ENCODE assay signal across 28 cellular contexts in the genomic region with DNA sequence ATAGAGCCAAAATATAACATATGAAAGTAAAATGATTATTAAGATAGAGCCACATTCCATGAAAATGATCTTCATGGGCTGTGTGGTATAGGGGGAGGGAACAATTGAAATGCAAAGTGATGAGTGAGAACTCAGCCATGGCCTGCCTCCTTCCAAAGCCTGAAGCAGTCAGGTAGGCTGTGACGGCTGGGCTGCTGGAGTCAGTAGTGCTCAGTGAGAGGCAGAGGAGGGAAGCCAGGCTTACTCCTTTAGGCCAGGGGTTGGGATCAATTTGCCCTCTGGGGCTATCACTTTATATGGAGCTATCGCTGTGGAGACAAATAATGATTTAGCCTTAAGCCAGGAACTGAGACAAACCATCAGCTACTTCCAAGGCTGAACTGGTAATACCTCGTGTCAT.
"Had no signal": no experiment of that assay in that cellular context is flagged by ENCODE, and none has a peak within 500 bp of the region (broad histone marks: within the 10 kb centered on the region; RNA-seq: fewer than 3 reads in every experiment).

No MANE protein-coding gene starts in this region.

- DNase-seq: activated CD4-positive, alpha-beta memory T cell treated with anti-CD3 and anti-CD28 coated beads for 36 hours; activated CD4-positive, alpha-beta T cell treated with anti-CD3 and anti-CD28 coated beads for 48 hours; activated CD8-positive, alpha-beta memory T cell treated with anti-CD3 and anti-CD28 coated beads, Interleukin-2, amount 50 U/mL, for 4 hours; activated gamma-delta T cell; activated naive CD4-positive, alpha-beta T cell treated with anti-CD3 and anti-CD28 coated beads, Interleukin-2, amount 10 ng/mL, durations not matched to agents 7 days and 5 days; activated naive CD8-positive, alpha-beta T cell treated with anti-CD3 and anti-CD28 coated beads, Interleukin-2, amount 10 ng/mL, durations not matched to agents 7 days and 5 days; activated T-cell treated with anti-CD3 and anti-CD28 coated beads, Interleukin-2, amount 50 U/mL, for 24 hours; cerebellar nuclear complex; colonic mucosa; effector CD8-positive, alpha-beta T cell; gastrocnemius medialis; head of caudate nucleus; hippocampal formation; left colon; natural killer cell; right cardiac atrium; stimulated activated CD4-positive, alpha-beta T cell treated with anti-CD3 and anti-CD28 coated beads, Interleukin-15, amount 100 ng/mL, for 24 hours; stimulated activated CD4-positive, alpha-beta T cell treated with anti-CD3 and anti-CD28 coated beads, Interleukin-2, amount 100 ng/mL, for 24 hours; stimulated activated naive B cell treated with anti-CD40 and anti-IgM and Interleukin-4, amounts not matched to agents 10 μg/mL and 1 μg/mL and 100 μg/mL, for 72 hours; stomach; T-helper 9 cell; tibial artery had no signal

- H3K4me1 Mint-ChIP-seq: activated naive CD4-positive, alpha-beta T cell treated with anti-CD3 and anti-CD28 coated beads, Interleukin-2, amount 10 ng/mL, durations not matched to agents 7 days and 5 days; activated naive CD8-positive, alpha-beta T cell treated with anti-CD3 and anti-CD28 coated beads, Interleukin-2, amount 10 ng/mL, durations not matched to agents 7 days and 5 days; memory B cell; natural killer cell; stimulated activated naive B cell treated with anti-CD40 and anti-IgM and Interleukin-4, amounts not matched to agents 10 μg/mL and 1 μg/mL and 100 μg/mL, for 72 hours had no signal

- ATAC-seq: activated CD4-positive, CD25-positive, alpha-beta regulatory T cell treated with anti-CD3 and anti-CD28 coated beads, Interleukin-2, amount 50 U/mL, for 24 hours; gastrocnemius medialis; left colon; natural killer cell; right cardiac atrium; stimulated activated naive B cell treated with anti-CD40 and anti-IgM and Interleukin-4, amounts not matched to agents 10 μg/mL and 1 μg/mL and 100 μg/mL, for 72 hours had no signal

- H3K9me3 ChIP-seq: ascending aorta, colonic mucosa, gastrocnemius medialis, stomach, tibial artery had no signal

- H3K4me3 ChIP-seq: ascending aorta, cardiac muscle cell, colonic mucosa, gastrocnemius medialis, stomach, tibial artery had no signal

- H3K27ac ChIP-seq: ascending aorta, cardiac muscle cell, colonic mucosa, gastrocnemius medialis, stomach, tibial artery, VCaP had no signal

- H3K27me3 Mint-ChIP-seq: activated naive CD4-positive, alpha-beta T cell treated with anti-CD3 and anti-CD28 coated beads, Interleukin-2, amount 10 ng/mL, durations not matched to agents 7 days and 5 days; brain had no signal

- H3K27me3 ChIP-seq: ascending aorta, cardiac muscle cell, colonic mucosa, gastrocnemius medialis, stomach, tibial artery had no signal

- H3K4me1 ChIP-seq: ascending aorta, colonic mucosa, gastrocnemius medialis, stomach, tibial artery had no signal

- H3K36me3 Mint-ChIP-seq: activated CD4-positive, alpha-beta memory T cell treated with anti-CD3 and anti-CD28 coated beads for 36 hours; activated naive CD4-positive, alpha-beta T cell treated with anti-CD3 and anti-CD28 coated beads, Interleukin-2, amount 10 ng/mL, durations not matched to agents 7 days and 5 days; activated naive CD8-positive, alpha-beta T cell treated with anti-CD3 and anti-CD28 coated beads, Interleukin-2, amount 10 ng/mL, durations not matched to agents 7 days and 5 days; brain; memory B cell; natural killer cell; stimulated activated naive B cell treated with anti-CD40 and anti-IgM and Interleukin-4, amounts not matched to agents 10 μg/mL and 1 μg/mL and 100 μg/mL, for 72 hours had no signal

- H3K4me3 Mint-ChIP-seq: activated CD4-positive, alpha-beta memory T cell treated with anti-CD3 and anti-CD28 coated beads for 36 hours; activated naive CD4-positive, alpha-beta T cell treated with anti-CD3 and anti-CD28 coated beads, Interleukin-2, amount 10 ng/mL, durations not matched to agents 7 days and 5 days; activated naive CD8-positive, alpha-beta T cell treated with anti-CD3 and anti-CD28 coated beads, Interleukin-2, amount 10 ng/mL, durations not matched to agents 7 days and 5 days; activated T-cell treated with anti-CD3 and anti-CD28 coated beads, Interleukin-2, amount 50 U/mL, for 24 hours; brain; memory B cell; natural killer cell; stimulated activated naive B cell treated with anti-CD40 and anti-IgM and Interleukin-4, amounts not matched to agents 10 μg/mL and 1 μg/mL and 100 μg/mL, for 72 hours had no signal

- H3K9me3 Mint-ChIP-seq: activated CD4-positive, alpha-beta memory T cell treated with anti-CD3 and anti-CD28 coated beads for 36 hours; activated naive CD4-positive, alpha-beta T cell treated with anti-CD3 and anti-CD28 coated beads, Interleukin-2, amount 10 ng/mL, durations not matched to agents 7 days and 5 days; activated T-cell treated with anti-CD3 and anti-CD28 coated beads, Interleukin-2, amount 50 U/mL, for 24 hours; brain; memory B cell; stimulated activated naive B cell treated with anti-CD40 and anti-IgM and Interleukin-4, amounts not matched to agents 10 μg/mL and 1 μg/mL and 100 μg/mL, for 72 hours had no signal

- H3K36me3 ChIP-seq: ascending aorta, cardiac muscle cell, colonic mucosa, gastrocnemius medialis, stomach, tibial artery had no signal

- H3K27ac Mint-ChIP-seq: activated CD4-positive, alpha-beta memory T cell treated with anti-CD3 and anti-CD28 coated beads for 36 hours; activated naive CD4-positive, alpha-beta T cell treated with anti-CD3 and anti-CD28 coated beads, Interleukin-2, amount 10 ng/mL, durations not matched to agents 7 days and 5 days; activated naive CD8-positive, alpha-beta T cell treated with anti-CD3 and anti-CD28 coated beads, Interleukin-2, amount 10 ng/mL, durations not matched to agents 7 days and 5 days; activated T-cell treated with anti-CD3 and anti-CD28 coated beads, Interleukin-2, amount 50 U/mL, for 24 hours; memory B cell; natural killer cell; stimulated activated naive B cell treated with anti-CD40 and anti-IgM and Interleukin-4, amounts not matched to agents 10 μg/mL and 1 μg/mL and 100 μg/mL, for 72 hours had no signal
